15 cellular contexts compared by ENCODE assay signal in genomic region chr15:100810831-100811230, GRCh38.
A peak's percentile ranks its signal among the peaks of the same experiment; 100 is the strongest.
DNase-seq lines count a peak whose midpoint lies in the region; ATAC-seq and TF ChIP-seq lines count a peak whose summit lies in the region.
"Had no signal": no experiment of that assay in that cellular context is flagged by ENCODE, and none has a peak within 500 bp of the region (broad histone marks: within the 10 kb centered on the region; RNA-seq: fewer than 3 reads in every experiment).

No MANE protein-coding gene starts in this region.

- H3K4me3 ChIP-seq in AG10803 (ENCODE audit: low read length), result no peak overlapping the region
- no peak overlapping the region for H3K4me3 ChIP-seq in GM23248
- H3K4me3 ChIP-seq in OCI-LY3 (ENCODE audit: low read length), result no peak overlapping the region
- no peak overlapping the region for H3K4me3 ChIP-seq in fibroblast of the aortic adventitia (ENCODE audit: low read depth, low read length)

- no peak overlapping the region for H2AFZ ChIP-seq in GM23248
- H2AFZ ChIP-seq in OCI-LY3 (ENCODE audit: low read depth, low read length), result no peak overlapping the region

- H3K27me3 ChIP-seq in GM23248 (replicated peaks; ENCODE audit: insufficient read depth), result no peaks in the 10 kb centered on the region
- H3K27me3 ChIP-seq in OCI-LY3 (ENCODE audit: low read depth, low read length), result no peaks in the 10 kb centered on the region
- H3K27me3 ChIP-seq: BE2C had no signal

- no peak overlapping the region for H3K9ac ChIP-seq in GM23248
- no peak overlapping the region for H3K9ac ChIP-seq in OCI-LY3 (ENCODE audit: low read length)

- no peaks in the 10 kb centered on the region; the same call in 1 of the 2 replicates for H3K9me2 ChIP-seq in GM23248 (ENCODE audit: insufficient read depth)

- intact Hi-C loops in Right ventricle myocardium superior (cut with DNase I), result no loop called here

- H3K27ac ChIP-seq in GM23248, result no peak overlapping the region
- no peak overlapping the region for H3K27ac ChIP-seq in OCI-LY3 (ENCODE audit: low read length)
- H3K27ac ChIP-seq: C4-2B had no signal

- H3K4me2 ChIP-seq in GM23248 (ENCODE audit: unreplicated experiment), result no peak overlapping the region
- 0 out of 2 replicates have a peak overlapping the region, but pooled peaks have one; percentile 15 for H3K4me2 ChIP-seq in OCI-LY3 (ENCODE audit: low read length)

- H3K9me3 ChIP-seq in GM23248 (ENCODE audit: low read depth), result no peaks in the 10 kb centered on the region
- H3K9me3 ChIP-seq in OCI-LY3 (ENCODE audit: insufficient read depth, low read length), result peaks cover 21% of the 10 kb centered on the region

- in situ Hi-C loops in GM23248 (cut with MboI), result no loop called here

- no peaks in the 10 kb centered on the region for H4K20me1 ChIP-seq in GM23248 (ENCODE audit: insufficient read depth)
- H4K20me1 ChIP-seq in OCI-LY3 (ENCODE audit: insufficient read depth, low read length), result no peaks in the 10 kb centered on the region

- H3F3A ChIP-seq in GM23248 (ENCODE audit: insufficient read depth), result peaks cover 10% of the 10 kb centered on the region; the same call in 1 of the 2 replicates

- H3K36me3 ChIP-seq in GM23248 (ENCODE audit: low read depth) (no peaks in the 10 kb centered on the region), OCI-LY3 (replicated peaks; ENCODE audit: low read depth, low read length) (no peaks in the 10 kb centered on the region)
- H3K36me3 ChIP-seq: BE2C had no signal

- 93 to 95% methylated on average over 2 of the region's 2 CpGs for WGBS in GM23248 (ENCODE audit: low coverage in 1 of 2, low lambda C conversion rate in 2 of 2, missing lambda C conversion rate in 2 of 2), 2 experiments

- H3K4me1 ChIP-seq in GM23248 (ENCODE audit: insufficient read depth) (peaks cover 9% of the 10 kb centered on the region; the same call in 1 of the 2 replicates), OCI-LY3 (ENCODE audit: low read length) (peaks cover 23% of the 10 kb centered on the region)
- H3K4me1 ChIP-seq: BE2C had no signal

- no peak for TF ChIP-seq POLR2A in GM18505 (IDR thresholded peaks at IDR 0.05; ENCODE audit: borderline replicate concordance, extremely low read depth, insufficient read depth, insufficient read length)

- DNase-seq in AG10803 (ENCODE audit: low read depth), result peak; percentile 56
- DNase-seq in GM23248, result peak; percentile 13
- peak; percentile 12 for DNase-seq in fibroblast of the aortic adventitia (ENCODE audit: low read depth)
- DNase-seq in Right ventricle myocardium superior, result no peak
- DNase-seq: BE2C; CD4-positive, alpha-beta memory T cell; DMS153; DMS79 treated with DMSO at 0.1 percent for 48 hours; EL; IMR-90 had no signal

- H3K79me2 ChIP-seq in GM23248 (ENCODE audit: insufficient read depth), result no peaks in the 10 kb centered on the region
- H3K79me2 ChIP-seq in OCI-LY3 (ENCODE audit: low read length), result no peaks in the 10 kb centered on the region

- TF ChIP-seq CTCF in AG10803 (conservative IDR thresholded peaks at IDR 0.05; ENCODE audit: low read length) (no peak), OCI-LY3 (IDR thresholded peaks at IDR 0.05; ENCODE audit: low read depth, low read length) (no peak), fibroblast of the aortic adventitia (IDR thresholded peaks at IDR 0.05; ENCODE audit: insufficient read depth, low read length) (no peak)

- ATAC-seq in HG03432 (IDR thresholded peaks at IDR 0.05; ENCODE audit: unreplicated experiment), result no peak
- ATAC-seq in GM18505 (IDR thresholded peaks at IDR 0.05; ENCODE audit: unreplicated experiment), result no peak
- no peak for ATAC-seq in Right ventricle myocardium superior (ENCODE audit: poor library complexity)
- ATAC-seq: HCT116 had no signal
